In genomic region chr4:112700679-112701078, GRCh38 we compare ENCODE assay signal across 10 cellular contexts.
"Had no signal": no experiment of that assay in that cellular context is flagged by ENCODE, and none has a peak within 500 bp of the region (broad histone marks: within the 10 kb centered on the region; RNA-seq: fewer than 3 reads in every experiment).

No MANE protein-coding gene starts in this region.

- H3K36me3 ChIP-seq: HAP-1 had no signal

- H3K9ac ChIP-seq: GM23248 had no signal

- H3K27ac ChIP-seq: GM23248 had no signal

- H3K9me3 ChIP-seq: HAP-1 had no signal

- H3K4me2 ChIP-seq: GM23338 had no signal

- ATAC-seq: GM23338, HCT116 had no signal

- H2AFZ ChIP-seq: GM23248, GM23338 had no signal

- H3K4me3 ChIP-seq: GM23248, GM23338, HAP-1 had no signal

- DNase-seq: GM23248, GOT3, H7, H9, HCEC 1CT, HFFc6 had no signal

- FAIRE-seq: H54 had no signal
